ENCODE assay signal across 8 cellular contexts in the genomic region with DNA sequence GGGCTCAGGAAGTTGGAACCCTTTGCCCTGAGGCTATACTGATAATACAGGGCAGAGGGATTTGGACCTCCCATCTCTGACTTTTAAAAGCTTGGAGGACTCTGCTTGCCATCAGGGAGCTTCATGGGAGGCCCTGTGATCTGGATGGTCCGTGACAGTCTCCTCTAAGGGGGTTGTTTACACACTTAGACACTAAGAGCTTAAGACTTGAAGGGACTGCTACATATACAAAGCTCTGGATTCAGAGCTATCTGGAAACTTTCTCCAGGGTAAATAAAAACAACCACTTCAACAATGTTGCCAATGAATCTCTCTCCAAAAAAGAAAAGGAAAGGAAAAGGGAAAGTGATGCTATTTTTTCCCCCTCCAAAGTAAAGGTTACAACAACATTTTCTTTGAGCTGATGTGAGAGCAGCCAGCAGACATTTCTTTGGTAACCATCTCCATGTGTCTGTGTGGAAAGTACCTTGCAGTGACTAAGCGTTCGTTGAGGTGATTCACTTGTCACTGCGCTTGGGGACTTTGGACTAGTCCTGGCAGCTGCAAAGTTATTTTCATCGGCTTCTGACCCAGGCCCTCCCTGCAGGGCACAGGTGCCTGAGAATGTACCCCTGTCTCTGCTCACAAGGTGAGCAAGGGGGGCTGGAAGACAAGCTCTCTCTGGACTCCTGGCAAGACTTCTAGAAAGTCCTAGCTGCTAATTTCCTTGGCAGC.
DNase-seq lines count a peak whose midpoint lies in the region; ATAC-seq lines count a peak whose summit lies in the region.

No MANE protein-coding gene starts in this region.

- H3K4me3 Mint-ChIP-seq in stimulated activated memory B cell treated with anti-CD40 and anti-IgM and Interleukin-4, amounts not matched to agents 10 μg/mL and 1 μg/mL and 100 μg/mL, for 72 hours = no peak overlapping the region

- H3K4me1 Mint-ChIP-seq in stimulated activated memory B cell treated with anti-CD40 and anti-IgM and Interleukin-4, amounts not matched to agents 10 μg/mL and 1 μg/mL and 100 μg/mL, for 72 hours = no peaks in the 10 kb centered on the region

- peak overlapping the region; percentile 74 for H3K27ac Mint-ChIP-seq in stimulated activated memory B cell treated with anti-CD40 and anti-IgM and Interleukin-4, amounts not matched to agents 10 μg/mL and 1 μg/mL and 100 μg/mL, for 72 hours

- DNase-seq in ELR (ENCODE audit: low read depth) (peak; percentile 84), NCI-H69 (lab: John Stamatoyannopoulos, UW) (peak; percentile 27), fibroblast of peridontal ligament (ENCODE audit: extremely low read depth) (peak; percentile 81), hippocampal formation (lab: John Stamatoyannopoulos, UW) (no peak), NCI-H446 (lab: John Stamatoyannopoulos, UW) (no peak)
- DNase-seq in activated effector memory CD4-positive, alpha-beta T cell treated with anti-CD3 and anti-CD28 coated beads, Interleukin-2, amount 50 U/mL, for 16 hours = no peak

- H3K9me3 Mint-ChIP-seq in stimulated activated memory B cell treated with anti-CD40 and anti-IgM and Interleukin-4, amounts not matched to agents 10 μg/mL and 1 μg/mL and 100 μg/mL, for 72 hours = peaks cover 5% of the 10 kb centered on the region

- H3K36me3 Mint-ChIP-seq in stimulated activated memory B cell treated with anti-CD40 and anti-IgM and Interleukin-4, amounts not matched to agents 10 μg/mL and 1 μg/mL and 100 μg/mL, for 72 hours = no peaks in the 10 kb centered on the region

- no peaks in the 10 kb centered on the region for H3K27me3 Mint-ChIP-seq in stimulated activated memory B cell treated with anti-CD40 and anti-IgM and Interleukin-4, amounts not matched to agents 10 μg/mL and 1 μg/mL and 100 μg/mL, for 72 hours

- peak; percentile 89 for ATAC-seq in GM21717 (IDR thresholded peaks at IDR 0.05; ENCODE audit: unreplicated experiment)
- peak; percentile 89 for ATAC-seq in stimulated activated memory B cell treated with anti-CD40 and anti-IgM and Interleukin-4, amounts not matched to agents 10 μg/mL and 1 μg/mL and 100 μg/mL, for 72 hours

Comparison
In these comparisons a context has a peak if more than half of its experiments do, and no peak if none do; other contexts are left out.
1. DNase-seq: peak in ELR (single experiment), NCI-H69 (single experiment) and fibroblast of peridontal ligament (single experiment); none in activated effector memory CD4-positive, alpha-beta T cell treated with anti-CD3 and anti-CD28 coated beads, Interleukin-2, amount 50 U/mL, for 16 hours (single experiment), hippocampal formation (0 of 2) and NCI-H446 (0 of 2).